In the genomic region with DNA sequence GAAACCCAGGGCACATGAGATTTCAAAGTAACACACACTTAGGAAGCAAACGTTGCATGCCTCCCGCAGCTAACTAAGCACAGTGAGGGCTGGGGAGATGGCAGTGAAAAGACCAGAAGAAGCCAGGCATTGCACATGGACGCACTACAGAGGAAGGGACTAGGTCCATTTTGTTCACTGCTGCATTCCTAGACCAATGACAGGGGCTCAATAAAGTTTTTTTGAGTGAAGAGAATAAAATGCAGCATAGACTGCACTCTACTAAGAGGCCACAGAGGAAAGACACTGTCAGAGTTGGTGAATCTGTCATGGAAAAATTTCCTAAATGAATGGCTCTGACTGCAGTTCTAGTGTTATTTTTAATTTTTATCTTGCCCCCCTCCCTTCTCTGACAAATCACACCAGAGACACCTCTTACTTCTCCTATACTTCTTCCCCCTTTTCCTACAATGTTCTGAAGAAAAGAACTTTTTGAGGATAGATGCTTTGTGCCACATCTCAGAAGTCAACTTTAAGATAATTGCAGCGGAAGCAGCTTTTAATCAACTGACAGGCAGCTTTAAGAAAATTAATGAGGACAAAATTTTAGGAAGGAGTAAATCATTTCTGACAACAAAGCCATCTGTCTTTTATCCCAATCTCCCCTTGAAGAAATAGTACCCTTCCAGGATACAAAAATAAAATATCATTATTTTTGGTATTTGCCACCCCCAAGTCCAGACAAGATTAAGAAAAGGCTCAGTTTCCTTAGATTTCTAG, we compare ENCODE assay signal across 23 cellular contexts. TPM values are rescaled to one million over a fixed set of nuclear protein-coding genes. Genes with fewer than 3 reads are reported as not detected.
A peak's percentile ranks its signal among the peaks of the same experiment; 100 is the strongest.
DNase-seq lines count a peak whose midpoint lies in the region; ATAC-seq, FAIRE-seq and TF ChIP-seq lines count a peak whose summit lies in the region.
"Had no signal": no experiment of that assay in that cellular context is flagged by ENCODE, and none has a peak within 500 bp of the region (broad histone marks: within the 10 kb centered on the region; RNA-seq: fewer than 3 reads in every experiment).

No MANE protein-coding gene starts in this region.

- peak; percentile 22; the same call in 1 of the 2 replicates for TF ChIP-seq EP300 in K562 (IDR thresholded peaks at IDR 0.05; ENCODE audit: low read length)

- no peaks in the 10 kb centered on the region for H3K9me3 ChIP-seq in SK-N-MC (ENCODE audit: low read depth, low read length)
- H3K9me3 ChIP-seq in K562 (replicated peaks; ENCODE audit: control insufficient read depth, insufficient read depth, low read depth, low read length), result no peaks in the 10 kb centered on the region
- H3K9me3 ChIP-seq: A549, Caco-2 had no signal

- FAIRE-seq in K562 (lab: Jason Lieb, UNC), result no peak
- FAIRE-seq: A549, G401.6 had no signal

- H3K27me3 ChIP-seq in GM23338 (ENCODE audit: insufficient read depth) (no peaks in the 10 kb centered on the region), K562 (ENCODE audit: control insufficient read depth in 2 of 2, insufficient read depth in 2 of 2, low read length in 2 of 2) (no peaks in the 10 kb centered on the region)

- TF ChIP-seq RAD21 in K562 (CRISPR knock-in tag; conservative IDR thresholded peaks at IDR 0.05 in 1 of 2, IDR thresholded peaks at IDR 0.05 in 1 of 2), result no peak

- CTCF ChIA-PET in K562 (lab: Yijun Ruan, JAX; ENCODE audit: low intra/inter-chr PET ratio), result no interaction called here

- H3K79me2 ChIP-seq in GM23338 (replicated peaks; ENCODE audit: insufficient read depth) (no peaks in the 10 kb centered on the region), K562 (ENCODE audit: control insufficient read depth, insufficient read depth, low read length) (0 out of 3 replicates have a peak, but pooled peaks cover 2% of the 10 kb centered on the region)

- in situ Hi-C loops in K562 (cut with MboI), result no loop called here

- peaks cover 2% of the 10 kb centered on the region for H3K27me3 Mint-ChIP-seq in GM23338 (ENCODE audit: insufficient read depth, low read depth, poor library complexity)
- no peaks in the 10 kb centered on the region for H3K27me3 Mint-ChIP-seq in neural crest cell (ENCODE audit: low read depth)
- H3K27me3 Mint-ChIP-seq in stimulated activated memory B cell treated with anti-CD40 and anti-IgM and Interleukin-4, amounts not matched to agents 10 μg/mL and 1 μg/mL and 100 μg/mL, for 72 hours, result no peaks in the 10 kb centered on the region
- H3K27me3 Mint-ChIP-seq: T-cell had no signal

- peak overlapping the region; percentile 82 for H3K27ac Mint-ChIP-seq in GM23338
- peak overlapping the region; percentile 83 for H3K27ac Mint-ChIP-seq in neural crest cell (ENCODE audit: unreplicated experiment)
- no peak overlapping the region for H3K27ac Mint-ChIP-seq in stimulated activated memory B cell treated with anti-CD40 and anti-IgM and Interleukin-4, amounts not matched to agents 10 μg/mL and 1 μg/mL and 100 μg/mL, for 72 hours
- H3K27ac Mint-ChIP-seq: CD8-positive, alpha-beta T cell; T-cell had no signal

- H3K4me3 Mint-ChIP-seq in GM23338, result no peak overlapping the region
- H3K4me3 Mint-ChIP-seq in neural crest cell, result no peak overlapping the region
- no peak overlapping the region for H3K4me3 Mint-ChIP-seq in stimulated activated memory B cell treated with anti-CD40 and anti-IgM and Interleukin-4, amounts not matched to agents 10 μg/mL and 1 μg/mL and 100 μg/mL, for 72 hours
- H3K4me3 Mint-ChIP-seq: CD8-positive, alpha-beta T cell; T-cell had no signal

- H4K20me1 ChIP-seq in GM23338 (replicated peaks; ENCODE audit: insufficient read depth), result no peaks in the 10 kb centered on the region; the same call in 1 of the 2 replicates
- H4K20me1 ChIP-seq in K562 (replicated peaks; ENCODE audit: control insufficient read depth, insufficient read depth, low read length), result no peaks in the 10 kb centered on the region; the same call in 1 of the 2 replicates

- no peak overlapping the region for H3K9ac ChIP-seq in SK-N-MC (ENCODE audit: insufficient read length)
- no peak overlapping the region for H3K9ac ChIP-seq in K562 (ENCODE audit: insufficient read depth in 1 of 2, low read depth in 2 of 2, low read length in 2 of 2)

- H3K9me1 ChIP-seq in K562 (ENCODE audit: control insufficient read depth, insufficient read depth, low read length), result no peaks in the 10 kb centered on the region

- H3K4me1 Mint-ChIP-seq in GM23338, result peaks cover 37% of the 10 kb centered on the region
- peaks cover 5% of the 10 kb centered on the region for H3K4me1 Mint-ChIP-seq in neural crest cell
- no peaks in the 10 kb centered on the region for H3K4me1 Mint-ChIP-seq in stimulated activated memory B cell treated with anti-CD40 and anti-IgM and Interleukin-4, amounts not matched to agents 10 μg/mL and 1 μg/mL and 100 μg/mL, for 72 hours
- H3K4me1 Mint-ChIP-seq: T-cell had no signal

- H3K27ac ChIP-seq in GM23338 (ENCODE audit: low read depth) (peak overlapping the region; percentile 27), SK-N-MC (peak overlapping the region; percentile 74; the same call in 1 of the 2 replicates), K562 (ENCODE audit: extremely low read depth, low read depth, low read length) (peak overlapping the region; percentile 37; the same call in 1 of the 3 replicates)
- H3K27ac ChIP-seq: A549, C4-2B, HL-60 had no signal

- ATAC-seq in GM23338 (no peak), K562 (no peak)
- ATAC-seq in stimulated activated memory B cell treated with anti-CD40 and anti-IgM and Interleukin-4, amounts not matched to agents 10 μg/mL and 1 μg/mL and 100 μg/mL, for 72 hours, result no peak
- ATAC-seq: A549; CD8-positive, alpha-beta T cell; HCT116; Panc1; T-cell had no signal

- H3K9me3 Mint-ChIP-seq in GM23338, result no peaks in the 10 kb centered on the region; the same call in 2 of the 3 replicates
- no peaks in the 10 kb centered on the region for H3K9me3 Mint-ChIP-seq in neural crest cell
- no peaks in the 10 kb centered on the region for H3K9me3 Mint-ChIP-seq in stimulated activated memory B cell treated with anti-CD40 and anti-IgM and Interleukin-4, amounts not matched to agents 10 μg/mL and 1 μg/mL and 100 μg/mL, for 72 hours
- H3K9me3 Mint-ChIP-seq: CD8-positive, alpha-beta T cell; T-cell had no signal

- intact Hi-C loops in K562 (cut with micrococcal nuclease), result no loop called here

- no peak for TF ChIP-seq POLR2A in K562 (conservative IDR thresholded peaks at IDR 0.05)

- peaks cover 4% of the 10 kb centered on the region; the same call in 1 of the 2 replicates for H3F3A ChIP-seq in GM23338 (replicated peaks; ENCODE audit: low read depth)

- no peak overlapping the region for H2AFZ ChIP-seq in GM23338
- no peak overlapping the region for H2AFZ ChIP-seq in K562 (ENCODE audit: low read depth, low read length)

- no peak for DNase-seq in GM23338 (ENCODE audit: low spot score)
- DNase-seq in SK-N-MC (ENCODE audit: low read depth, low spot score), result no peak
- DNase-seq in K562 (ENCODE audit: extremely low read depth in 1 of 4, low spot score in 3 of 4), result no peak
- DNase-seq in neural crest cell (ENCODE audit: low read depth, low spot score), result no peak
- DNase-seq in SKM-1 (lab: John Stamatoyannopoulos, UW; ENCODE audit: unreplicated experiment), result no peak
- DNase-seq in activated CD4-positive, alpha-beta T cell treated with anti-CD3 and anti-CD28 coated beads for 1 hour, result no peak
- DNase-seq: Caco-2; CD8-positive, alpha-beta T cell; GOT3; KBM-7; MM.1S; NCI-H2029; NCI-H526 treated with DMSO at 0.1 percent for 48 hours; SHP77 treated with DMSO at 0.1 percent for 48 hours; T-cell had no signal

- H3K4me2 ChIP-seq in GM23338, result no peak overlapping the region
- no peak overlapping the region for H3K4me2 ChIP-seq in K562 (ENCODE audit: insufficient read depth, low read length)
- H3K4me2 ChIP-seq: A549 had no signal

- WGBS in K562 (ENCODE audit: insufficient coverage, low coverage, missing lambda C conversion rate), result 63% methylated on average over 4 of the region's 4 CpGs

- H3K4me1 ChIP-seq in GM23338 (ENCODE audit: insufficient read depth) (peaks cover 15% of the 10 kb centered on the region), K562 (replicated peaks in 1 of 2; ENCODE audit: control insufficient read depth in 2 of 2, insufficient read depth in 2 of 2, low read length in 2 of 2) (peaks cover 0 to 27% of the 10 kb centered on the region in 2 experiments; a peak in 4 of 5 replicates)
- H3K4me1 ChIP-seq: A549, Caco-2 had no signal

- peaks cover 3% of the 10 kb centered on the region; the same call in 1 of the 2 replicates for H3K36me3 ChIP-seq in GM23338 (ENCODE audit: insufficient read depth)
- peaks cover 5% of the 10 kb centered on the region for H3K36me3 ChIP-seq in SK-N-MC (ENCODE audit: insufficient read depth, low read length)
- peaks cover 16% of the 10 kb centered on the region; the same call in 2 of the 3 replicates for H3K36me3 ChIP-seq in K562 (ENCODE audit: control insufficient read depth, insufficient read depth, low read length)

- no TSS peak for BruUV-seq in K562 (replicated peaks; lab: Mats Ljungman, UMichigan)

- TF ChIP-seq CTCF in GM23338 (conservative IDR thresholded peaks at IDR 0.05; ENCODE audit: low read depth in 2 of 2) (no peak), K562 (IDR thresholded peaks at IDR 0.05 in 2 of 3, conservative IDR thresholded peaks at IDR 0.05 in 1 of 3; ENCODE audit: insufficient read depth in 2 of 3, low read depth in 1 of 3, low read length in 3 of 3) (no peak), neural crest cell (conservative IDR thresholded peaks at IDR 0.05) (no peak)

- H3K4me3 ChIP-seq in GM23338 (no peak overlapping the region), SK-N-MC (peak overlapping the region; percentile 61; the same call in 1 of the 2 replicates), K562 (no peak overlapping the region)
- H3K4me3 ChIP-seq: A549 had no signal

- peaks cover 9% of the 10 kb centered on the region for H3K36me3 Mint-ChIP-seq in GM23338 (ENCODE audit: low read depth)
- H3K36me3 Mint-ChIP-seq in neural crest cell (ENCODE audit: low read depth), result peaks cover 13% of the 10 kb centered on the region
- H3K36me3 Mint-ChIP-seq in stimulated activated memory B cell treated with anti-CD40 and anti-IgM and Interleukin-4, amounts not matched to agents 10 μg/mL and 1 μg/mL and 100 μg/mL, for 72 hours, result peaks cover 58% of the 10 kb centered on the region

- POLR2A ChIA-PET in K562 (lab: Yijun Ruan, JAX), result interaction anchor here (0.5 to 0.7 kb wide), 2 partner anchors 9 to 245 kb away, joined by 3 read pairs; no protein-coding TSS in a partner anchor

- no peaks in the 10 kb centered on the region for H3K9me2 ChIP-seq in GM23338 (ENCODE audit: insufficient read depth)

RNA-seq across cellular contexts. Expression of gene CHRM4, which starts 34.8 kb away (rescaled TPM):
- 0.93 and 0.97 TPM in 2 replicates for total RNA-seq in GM23338 (2014; rRNA removed; shearing (Covaris generic))
- polyA plus RNA-seq in GM23338 (2016; fragmentation: Nextera tagmentation; extraction: Ambion mirVana), result not detected in 2 replicates
- total RNA-seq in K562 (2011; cell fraction: chromatin; rRNA removed; ENCODE audit: low replicate concordance), result 1.0 and 3.7 TPM in 2 replicates
- total RNA-seq in K562 (2011; cell fraction: nucleolus; rRNA removed), result 1.6 and 4.0 TPM in 2 replicates
- total RNA-seq in K562 (2011; cell fraction: nucleoplasm; rRNA removed), result 1.2 TPM in 2 replicates
- 0.73 and 1.3 TPM in 2 replicates for total RNA-seq in K562 (2014; rRNA removed)
- 0.19 and 0.22 TPM in 2 replicates for total RNA-seq in K562 (2014; rRNA removed; fragmentation: Illumina TruSeq; extraction: Trizol)
- total RNA-seq in K562 (2015; rRNA removed; fragmentation: Illumina TruSeq; extraction: Trizol), result 0.22 and 0.49 TPM in 2 replicates
- 0.89 and 1.0 TPM in 2 replicates for total RNA-seq in K562 (2021)
- 0.62 and 0.74 TPM in 2 replicates for polyA plus RNA-seq in K562 (2011; rRNA removed)
- polyA plus RNA-seq in K562 (2011; cell fraction: cytosol; rRNA removed), result 0.84 and 2.3 TPM in 2 replicates
- polyA plus RNA-seq in K562 (2011; cell fraction: nucleus; rRNA removed), result 0.60 and 1.5 TPM in 2 replicates
- polyA plus RNA-seq in K562 (2012), result 0.35 and 0.68 TPM in 2 replicates
- polyA plus RNA-seq in K562 (2014; fragmentation: Illumina TruSeq; extraction: Trizol), result 0.40 and 0.76 TPM in 2 replicates
- not detected for polyA plus RNA-seq in K562 (2014; fragmentation: Nextera tagmentation; extraction: Ambion mirVana)
- polyA plus RNA-seq in K562 (2014; rRNA removed), result 0.33 and 0.58 TPM in 2 replicates
- polyA minus RNA-seq in K562 (2011; rRNA and poly(A)+ RNA removed), result 0.42 and 1.1 TPM in 2 replicates
- 1.6 TPM in 1 of 2 replicates, not detected in the other for polyA minus RNA-seq in K562 (2011; cell fraction: cytosol; rRNA and poly(A)+ RNA removed)
- 0.89 and 2.6 TPM in 2 replicates for polyA minus RNA-seq in K562 (2011; cell fraction: nucleus; rRNA and poly(A)+ RNA removed)
- 0.37 and 0.39 TPM in 2 replicates for total RNA-seq in neural crest cell
- total RNA-seq: NCI-H460 had no signal

RNA-seq across cellular contexts. Expression of gene MDK, which starts 44.9 kb away (rescaled TPM):
- 388 and 438 TPM in 2 replicates for total RNA-seq in GM23338 (2014; rRNA removed; shearing (Covaris generic))
- polyA plus RNA-seq in GM23338 (2016; fragmentation: Nextera tagmentation; extraction: Ambion mirVana), result 451 and 477 TPM in 2 replicates
- total RNA-seq in K562 (2011; cell fraction: chromatin; rRNA removed; ENCODE audit: low replicate concordance), result 91.4 and 271 TPM in 2 replicates
- 402 and 460 TPM in 2 replicates for total RNA-seq in K562 (2011; cell fraction: nucleolus; rRNA removed)
- 333 and 334 TPM in 2 replicates for total RNA-seq in K562 (2011; cell fraction: nucleoplasm; rRNA removed)
- total RNA-seq in K562 (2014; rRNA removed), result 478 and 553 TPM in 2 replicates
- total RNA-seq in K562 (2014; rRNA removed; fragmentation: Illumina TruSeq; extraction: Trizol), result 91.5 and 123 TPM in 2 replicates
- total RNA-seq in K562 (2015; rRNA removed; fragmentation: Illumina TruSeq; extraction: Trizol), result 269 and 279 TPM in 2 replicates
- total RNA-seq in K562 (2021), result 396 and 429 TPM in 2 replicates
- polyA plus RNA-seq in K562 (2011; rRNA removed), result 343 and 350 TPM in 2 replicates
- 540 and 788 TPM in 2 replicates for polyA plus RNA-seq in K562 (2011; cell fraction: cytosol; rRNA removed)
- 206 and 271 TPM in 2 replicates for polyA plus RNA-seq in K562 (2011; cell fraction: nucleus; rRNA removed)
- polyA plus RNA-seq in K562 (2012), result 413 and 460 TPM in 2 replicates
- polyA plus RNA-seq in K562 (2014; fragmentation: Illumina TruSeq; extraction: Trizol), result 661 and 667 TPM in 2 replicates
- polyA plus RNA-seq in K562 (2014; fragmentation: Nextera tagmentation; extraction: Ambion mirVana), result 10 to 100 TPM; 20.7 to 61.7 TPM
- polyA plus RNA-seq in K562 (2014; rRNA removed), result 700 and 703 TPM in 2 replicates
- 33.7 and 59.6 TPM in 2 replicates for polyA minus RNA-seq in K562 (2011; rRNA and poly(A)+ RNA removed)
- polyA minus RNA-seq in K562 (2011; cell fraction: cytosol; rRNA and poly(A)+ RNA removed), result 108 and 146 TPM in 2 replicates
- 24.1 and 38.4 TPM in 2 replicates for polyA minus RNA-seq in K562 (2011; cell fraction: nucleus; rRNA and poly(A)+ RNA removed)
- total RNA-seq in neural crest cell, result 781 and 821 TPM in 2 replicates
